Comparison of ENCODE assay signal across 19 cellular contexts in genomic region chr3:171135536-171135935, GRCh38.
DNase-seq lines count a peak whose midpoint lies in the region; ATAC-seq and TF ChIP-seq lines count a peak whose summit lies in the region.
"Had no signal": no experiment of that assay in that cellular context is flagged by ENCODE, and none has a peak within 500 bp of the region (broad histone marks: within the 10 kb centered on the region; RNA-seq: fewer than 3 reads in every experiment).

No MANE protein-coding gene starts in this region.

- H3K4me3 ChIP-seq in AG10803 (ENCODE audit: low read length), result no peak overlapping the region
- H3K4me3 ChIP-seq in cardiac fibroblast (replicated peaks in 1 of 2; ENCODE audit: low read depth in 2 of 2, low read length in 2 of 2), result no peak overlapping the region
- H3K4me3 ChIP-seq: sigmoid colon, thyroid gland had no signal

- peaks cover 48% of the 10 kb centered on the region for H3K4me1 Mint-ChIP-seq in HFFc6 (ENCODE audit: low read depth)
- H3K4me1 Mint-ChIP-seq: memory B cell had no signal

- no peak overlapping the region for H3K4me3 Mint-ChIP-seq in HFFc6
- H3K4me3 Mint-ChIP-seq: CD4-positive, alpha-beta T cell; memory B cell; naive thymus-derived CD8-positive, alpha-beta T cell had no signal

- H3K36me3 Mint-ChIP-seq in HFFc6 (ENCODE audit: low read depth), result peaks cover 24% of the 10 kb centered on the region
- H3K36me3 Mint-ChIP-seq: memory B cell had no signal

- peak overlapping the region; percentile 36 for H3K27ac Mint-ChIP-seq in HFFc6
- H3K27ac Mint-ChIP-seq: CD4-positive, alpha-beta T cell; memory B cell had no signal

- TF ChIP-seq CTCF in AG10803 (conservative IDR thresholded peaks at IDR 0.05; ENCODE audit: low read length) (no peak), HFFc6 (IDR thresholded peaks at IDR 0.05) (no peak), cardiac fibroblast (IDR thresholded peaks at IDR 0.05; ENCODE audit: low read depth, low read length) (no peak)

- DNase-seq in AG10803 (ENCODE audit: low read depth) (peak; percentile 45), HFFc6 (no peak), cardiac fibroblast (ENCODE audit: low read depth in 2 of 2) (peak; percentile 4 to 36), kidney tubule cell (ENCODE audit: low spot score) (peak; percentile 66), 8988T (no peak), cerebellum (ENCODE audit: low spot score) (no peak), GM19238 (ENCODE audit: insufficient read length, low spot score) (no peak)
- DNase-seq: CD4-positive, alpha-beta T cell; DMS79; H7; naive thymus-derived CD8-positive, alpha-beta T cell; NCI-H1436; NCI-H524 treated with DMSO at 0.1 percent for 48 hours; sigmoid colon; stimulated activated naive CD4-positive, alpha-beta T cell; thyroid gland had no signal

- no peaks in the 10 kb centered on the region for H3K27me3 Mint-ChIP-seq in HFFc6 (ENCODE audit: insufficient read depth)
- H3K27me3 Mint-ChIP-seq: CD4-positive, alpha-beta T cell; memory B cell; naive thymus-derived CD8-positive, alpha-beta T cell had no signal

- ATAC-seq in GM21723 (IDR thresholded peaks at IDR 0.05; ENCODE audit: unreplicated experiment), result no peak
- ATAC-seq: activated naive CD4-positive, alpha-beta T cell treated with anti-CD3 and anti-CD28 coated beads, Interleukin-2, amount 50 U/mL, for 72 hours; naive thymus-derived CD8-positive, alpha-beta T cell had no signal

- no peaks in the 10 kb centered on the region for H3K9me3 Mint-ChIP-seq in HFFc6
- H3K9me3 Mint-ChIP-seq: activated naive CD4-positive, alpha-beta T cell treated with anti-CD3 and anti-CD28 coated beads, Interleukin-2, amount 50 U/mL, for 72 hours; CD4-positive, alpha-beta T cell; memory B cell; naive thymus-derived CD8-positive, alpha-beta T cell had no signal

Comparison
In these comparisons a context has a peak if more than half of its experiments do, and no peak if none do; other contexts are left out.
1. DNase-seq: peak in AG10803 (single experiment), cardiac fibroblast (2 of 2) and kidney tubule cell (single experiment); none in HFFc6 (single experiment), 8988T (single experiment), cerebellum (single experiment) and GM19238 (single experiment).